17 cellular contexts compared by ENCODE assay signal in the genomic region with DNA sequence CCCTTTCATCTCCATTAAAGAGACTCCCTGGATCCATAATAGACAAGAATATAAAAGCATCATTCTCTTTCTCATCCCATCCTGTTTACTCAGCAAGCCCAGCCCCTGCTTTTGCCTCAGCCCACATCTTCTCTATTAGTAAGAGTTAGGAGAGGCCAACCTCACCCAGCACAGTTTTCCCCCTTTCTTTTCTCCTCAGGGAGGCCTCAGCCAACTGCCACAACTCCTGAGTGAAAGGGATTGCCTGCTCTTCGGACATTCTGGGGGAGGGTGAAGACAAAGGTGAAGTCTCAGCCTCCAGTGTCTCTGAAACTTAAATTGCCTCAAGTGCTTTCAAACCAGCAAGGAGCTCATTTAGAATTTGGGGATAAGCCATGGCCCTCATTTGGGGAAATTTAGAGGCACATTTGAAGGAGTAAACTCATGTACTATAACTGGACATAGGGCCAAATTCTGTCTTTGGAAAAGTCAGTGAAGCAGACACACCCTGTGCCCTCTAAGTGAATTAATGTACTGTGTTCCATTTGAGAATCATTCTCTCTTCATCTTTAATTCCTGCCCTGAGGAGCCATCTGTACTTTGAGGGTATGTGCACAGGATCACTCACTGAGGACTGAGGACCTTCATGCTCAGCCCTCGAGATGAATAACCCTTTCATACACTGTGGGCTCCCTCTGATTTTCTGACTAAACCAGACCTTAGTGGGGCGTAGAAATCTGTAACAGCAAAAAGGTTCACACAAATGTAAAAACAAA.
DNase-seq lines count a peak whose midpoint lies in the region; ATAC-seq and TF ChIP-seq lines count a peak whose summit lies in the region.
"Had no signal": no experiment of that assay in that cellular context is flagged by ENCODE, and none has a peak within 500 bp of the region (broad histone marks: within the 10 kb centered on the region; RNA-seq: fewer than 3 reads in every experiment).

No MANE protein-coding gene starts in this region.

- intact Hi-C loops in body of pancreas (cut with DNase I) = no loop called here

- DNase-seq in NCI-H82 (lab: John Stamatoyannopoulos, UW) (peak; percentile 6), NCI-H82 treated with DMSO at 0.1 percent for 48 hours (lab: John Stamatoyannopoulos, UW; ENCODE audit: unreplicated experiment) (no peak), RPMI7951 (ENCODE audit: low read depth) (peak; percentile 15), foreskin melanocyte (peak; percentile 63), SHP77 (lab: John Stamatoyannopoulos, UW) (no peak), SJCRH30 (no peak), body of pancreas (no peak)
- DNase-seq: Caco-2, DMS79, H7, Kasumi-1, NCI-H2029, NCI-H2227 treated with DMSO at 0.1 percent for 48 hours, NCI-H526 treated with DMSO at 0.1 percent for 48 hours, RPMI8226, SK-N-SH had no signal

- no peaks in the 10 kb centered on the region for H3K4me1 ChIP-seq in SJCRH30
- no peaks in the 10 kb centered on the region for H3K4me1 ChIP-seq in body of pancreas
- H3K4me1 ChIP-seq: Caco-2 had no signal

- H3K27ac ChIP-seq in SJCRH30 (no peak overlapping the region), body of pancreas (no peak overlapping the region)

- no peaks in the 10 kb centered on the region for H3K27me3 ChIP-seq in SJCRH30
- H3K27me3 ChIP-seq in body of pancreas = no peaks in the 10 kb centered on the region

- TF ChIP-seq CTCF in body of pancreas (IDR thresholded peaks at IDR 0.05) = no peak

- H3K4me3 ChIP-seq in SJCRH30 = no peak overlapping the region
- H3K4me3 ChIP-seq in body of pancreas = no peak overlapping the region

- H3K9me3 ChIP-seq in SJCRH30 (replicated peaks) = no peaks in the 10 kb centered on the region
- H3K9me3 ChIP-seq in body of pancreas = no peaks in the 10 kb centered on the region
- H3K9me3 ChIP-seq: Caco-2, SK-N-SH had no signal

- H3K36me3 ChIP-seq in SJCRH30 (no peaks in the 10 kb centered on the region), body of pancreas (replicated peaks in 1 of 2; ENCODE audit: insufficient read depth in 1 of 2, low read depth in 2 of 2) (no peaks in the 10 kb centered on the region)

- no peak for TF ChIP-seq POLR2A in body of pancreas (IDR thresholded peaks at IDR 0.05)

- ATAC-seq in GM21381 (IDR thresholded peaks at IDR 0.05; ENCODE audit: unreplicated experiment) (no peak), body of pancreas (no peak)

- WGBS in body of pancreas, 2 donors = 37 to 59% methylated on average over 3 of the region's 3 CpGs

Comparison
In these comparisons a context has a peak if more than half of its experiments do, and no peak if none do; other contexts are left out.
1. DNase-seq: peak in NCI-H82 (single experiment), RPMI7951 (single experiment) and foreskin melanocyte (single experiment); none in NCI-H82 treated with DMSO at 0.1 percent for 48 hours (single experiment), SHP77 (0 of 2), SJCRH30 (0 of 2) and body of pancreas (0 of 4).